1 cellular context compared by ENCODE assay signal in the genomic region with DNA sequence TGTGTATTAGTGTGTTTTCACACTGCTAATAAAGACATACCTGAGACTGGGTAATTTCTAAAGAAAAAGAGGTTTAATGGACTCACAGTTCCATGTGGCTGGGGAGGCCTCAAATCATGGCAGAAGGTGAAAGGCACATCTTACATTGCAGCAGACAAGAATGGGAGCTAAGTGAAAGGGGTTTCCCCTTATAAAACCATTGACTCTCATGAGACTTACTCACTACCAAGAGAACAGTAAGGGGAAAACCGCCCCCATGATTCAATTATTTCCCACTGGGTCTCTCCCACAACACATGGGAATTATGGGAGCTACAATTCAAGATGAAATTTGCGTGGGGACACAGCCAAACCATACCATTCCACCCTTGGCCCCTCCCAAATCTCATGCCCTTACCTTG.
TF ChIP-seq lines count a peak whose summit lies in the region.

No MANE protein-coding gene starts in this region.

TF ChIP-seq in GM12878, 131 proteins besides CTCF, POLR2A, EP300 and RAD21:
- TF ChIP-seq IKZF2 (IDR thresholded peaks at IDR 0.05): peak; percentile 16 to 32; a peak in 1 of 4 replicates
- TF ChIP-seq MEF2B (IDR thresholded peaks at IDR 0.05; ENCODE audit: partially characterized antibody, poor library complexity, severe bottlenecking): peak; percentile 87
